Comparison of ENCODE assay signal across 1 cellular context in genomic region chr16:22313876-22314470, GRCh38.
TF ChIP-seq lines count a peak whose summit lies in the region.

No MANE protein-coding gene starts in this region.

TF ChIP-seq in HepG2, 621 proteins besides CTCF, POLR2A, EP300 and RAD21 (continued from another document):
- TF ChIP-seq ZNF784 (CRISPR knock-in tag; IDR thresholded peaks at IDR 0.05; ENCODE audit: borderline replicate concordance) = no peak
- peak; percentile 49; the same call in 1 of the 2 replicates for TF ChIP-seq PAF1 (CRISPR knock-in tag; IDR thresholded peaks at IDR 0.05)
